Comparison of ENCODE assay signal across 9 cellular contexts in genomic region chr1:183652547-183653467, GRCh38. TPM values are rescaled to one million over a fixed set of nuclear protein-coding genes. Genes with fewer than 3 reads are reported as not detected.
A peak's percentile ranks its signal among the peaks of the same experiment; 100 is the strongest.
DNase-seq lines count a peak whose midpoint lies in the region; ATAC-seq and TF ChIP-seq lines count a peak whose summit lies in the region.
"Had no signal": no experiment of that assay in that cellular context is flagged by ENCODE, and none has a peak within 500 bp of the region (broad histone marks: within the 10 kb centered on the region; RNA-seq: fewer than 3 reads in every experiment).

Gene APOBEC4 (minus strand): TSS chr1:183653316. CDS start chr1:183648781, 4,535 bp downstream.

- no peaks in the 10 kb centered on the region for H3K36me3 ChIP-seq in BLaER1
- H3K36me3 ChIP-seq in PC-9 (ENCODE audit: low read depth): no peaks in the 10 kb centered on the region

- no peaks in the 10 kb centered on the region for H3K9me3 ChIP-seq in BLaER1
- H3K9me3 ChIP-seq in PC-9 (ENCODE audit: insufficient read depth, low read depth): no peaks in the 10 kb centered on the region

- TF ChIP-seq CTCF in foreskin keratinocyte (conservative IDR thresholded peaks at IDR 0.05) (no peak), PC-9 (conservative IDR thresholded peaks at IDR 0.05) (no peak), GM13977 (IDR thresholded peaks at IDR 0.05; ENCODE audit: extremely low read depth, insufficient read depth, missing control alignments) (no peak)

- CTCF ChIA-PET in PC-9 (lab: Charles Lee): no interaction called here

- no TSS peak for BruUV-seq in PC-9 (replicated peaks; lab: Mats Ljungman, UMichigan)

- H3K4me2 ChIP-seq in BLaER1 (peak within 1 kb of the TSS; percentile 65), PC-9 (no peak within 1 kb of the TSS)

- H3K79me2 ChIP-seq in PC-9 (ENCODE audit: low read depth): no peaks in the 10 kb centered on the region

- H3K27me3 ChIP-seq in BLaER1 (no peaks in the 10 kb centered on the region), foreskin keratinocyte (no peaks in the 10 kb centered on the region), PC-9 (ENCODE audit: insufficient read depth, low read depth) (no peaks in the 10 kb centered on the region)

- H3K4me1 ChIP-seq in BLaER1 (peaks cover 47% of the 10 kb centered on the region), foreskin keratinocyte (no peaks in the 10 kb centered on the region), PC-9 (replicated peaks; ENCODE audit: insufficient read depth) (no peaks in the 10 kb centered on the region)

- H3K4me3 ChIP-seq in BLaER1 (no peak within 1 kb of the TSS; the same call in 1 of the 2 replicates), PC-9 (no peak within 1 kb of the TSS)

- H4K20me1 ChIP-seq in BLaER1 (no peaks in the 10 kb centered on the region), PC-9 (ENCODE audit: insufficient read depth) (no peaks in the 10 kb centered on the region)

- H3K4me3 Mint-ChIP-seq in stimulated activated naive B cell treated with anti-CD40 and anti-IgM and Interleukin-4, amounts not matched to agents 10 μg/mL and 1 μg/mL and 100 μg/mL, for 72 hours: no peak within 1 kb of the TSS

- H3F3A ChIP-seq in PC-9 (ENCODE audit: insufficient read depth, low read depth): no peaks in the 10 kb centered on the region

- H3K27ac ChIP-seq in BLaER1 (peak within 1 kb of the TSS; percentile 56; the same call in 1 of the 2 replicates), foreskin keratinocyte (no peak within 1 kb of the TSS), PC-9 (no peak within 1 kb of the TSS)

- no peaks in the 10 kb centered on the region for H3K9me3 Mint-ChIP-seq in stimulated activated naive B cell treated with anti-CD40 and anti-IgM and Interleukin-4, amounts not matched to agents 10 μg/mL and 1 μg/mL and 100 μg/mL, for 72 hours

- H3K27ac Mint-ChIP-seq in stimulated activated naive B cell treated with anti-CD40 and anti-IgM and Interleukin-4, amounts not matched to agents 10 μg/mL and 1 μg/mL and 100 μg/mL, for 72 hours: no peak within 1 kb of the TSS

- no peaks in the 10 kb centered on the region for H3K36me3 Mint-ChIP-seq in stimulated activated naive B cell treated with anti-CD40 and anti-IgM and Interleukin-4, amounts not matched to agents 10 μg/mL and 1 μg/mL and 100 μg/mL, for 72 hours

- intact Hi-C loops in PC-9 (cut with micrococcal nuclease; ENCODE audit: unreplicated experiment): no loop called here
- intact Hi-C loops in posterior vena cava (cut with DNase I): loop anchor here in 1 of 2 donors (5.0 kb wide), 1 partner anchor 264 kb away; no protein-coding TSS in a partner anchor

- H3K9ac ChIP-seq in BLaER1: no peak within 1 kb of the TSS

- POLR2A ChIA-PET in PC-9 (lab: Charles Lee; ENCODE audit: unreplicated experiment): no interaction called here

- in situ Hi-C loops in GM13977 (cut with MboI; ENCODE audit: low pct_unique_long_range_greater_than_20kb, low sequenced_read_pairs, unreplicated experiment): no loop called here

- H3K9me2 ChIP-seq in PC-9 (ENCODE audit: insufficient read depth): no peaks in the 10 kb centered on the region

- peaks cover 11 to 16% of the 10 kb centered on the region in 2 donors for H3K27me3 Mint-ChIP-seq in stimulated activated naive B cell treated with anti-CD40 and anti-IgM and Interleukin-4, amounts not matched to agents 10 μg/mL and 1 μg/mL and 100 μg/mL, for 72 hours

- H3K4me1 Mint-ChIP-seq in stimulated activated naive B cell treated with anti-CD40 and anti-IgM and Interleukin-4, amounts not matched to agents 10 μg/mL and 1 μg/mL and 100 μg/mL, for 72 hours: peaks cover 2 to 8% of the 10 kb centered on the region in 2 donors

- ATAC-seq in HG02642 (IDR thresholded peaks at IDR 0.05; ENCODE audit: poor library complexity, unreplicated experiment) (peak; percentile 28), foreskin keratinocyte (peak; percentile 15)
- no peak for ATAC-seq in stimulated activated naive B cell treated with anti-CD40 and anti-IgM and Interleukin-4, amounts not matched to agents 10 μg/mL and 1 μg/mL and 100 μg/mL, for 72 hours (replicated peaks)

- H2AFZ ChIP-seq in PC-9: no peak within 1 kb of the TSS

- DNase-seq in NCI-H82 treated with DMSO at 0.1 percent for 48 hours (lab: John Stamatoyannopoulos, UW; ENCODE audit: unreplicated experiment) (peak; percentile 61), foreskin keratinocyte (no peak), PC-9 (no peak), GM13977 (ENCODE audit: low spot score) (no peak), posterior vena cava (ENCODE audit: low spot score) (no peak)
- DNase-seq in stimulated activated naive B cell treated with anti-CD40 and anti-IgM and Interleukin-4, amounts not matched to agents 10 μg/mL and 1 μg/mL and 100 μg/mL, for 72 hours: no peak

RNA-seq across cellular contexts. Expression of gene APOBEC4, which starts in this region (rescaled TPM):
- total RNA-seq in foreskin keratinocyte (not detected in 2 replicates), PC-9 (2021) (not detected in 2 replicates), posterior vena cava (not detected)
- not detected in 2 replicates for polyA plus RNA-seq in foreskin keratinocyte
- total RNA-seq: HT1080 had no signal

Comparison
In these comparisons a context has a peak if more than half of its experiments do, and no peak if none do; other contexts are left out.
1. Peak in ATAC-seq in foreskin keratinocyte; RNA of the gene not detected or under 1 TPM.